In the genomic region with DNA sequence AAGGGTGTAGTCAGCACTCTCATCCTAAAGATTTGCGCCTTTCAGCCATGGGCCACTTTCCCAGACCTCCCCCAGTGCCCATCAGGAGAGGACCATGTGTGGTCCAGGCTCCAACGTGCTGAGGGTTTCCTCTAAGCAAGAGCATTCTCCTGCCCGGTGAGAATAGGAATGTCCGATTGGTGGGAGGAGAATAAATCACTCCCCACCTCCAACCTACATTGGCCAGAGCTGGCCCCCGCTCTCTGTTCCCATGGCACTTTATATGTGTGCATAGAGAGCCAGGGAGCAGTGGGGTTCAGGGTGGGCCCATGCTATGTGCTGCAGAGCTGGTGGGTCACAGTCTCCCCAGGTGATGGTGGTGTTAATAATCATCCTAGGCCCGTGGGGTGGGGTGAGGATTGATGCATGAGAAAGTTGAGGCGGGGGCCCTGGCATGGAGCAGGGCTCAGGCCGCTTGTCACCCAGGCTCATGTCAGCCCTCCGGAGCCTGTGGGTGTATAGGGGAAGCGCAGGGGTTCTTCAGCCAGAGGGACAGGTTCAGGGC, we compare ENCODE assay signal across 1 cellular context.
TF ChIP-seq lines count a peak whose summit lies in the region.

No MANE protein-coding gene starts in this region.

TF ChIP-seq in GM23338, 12 proteins besides CTCF, POLR2A, EP300 and RAD21 (continued from another document):
- TF ChIP-seq, protein P1, sequence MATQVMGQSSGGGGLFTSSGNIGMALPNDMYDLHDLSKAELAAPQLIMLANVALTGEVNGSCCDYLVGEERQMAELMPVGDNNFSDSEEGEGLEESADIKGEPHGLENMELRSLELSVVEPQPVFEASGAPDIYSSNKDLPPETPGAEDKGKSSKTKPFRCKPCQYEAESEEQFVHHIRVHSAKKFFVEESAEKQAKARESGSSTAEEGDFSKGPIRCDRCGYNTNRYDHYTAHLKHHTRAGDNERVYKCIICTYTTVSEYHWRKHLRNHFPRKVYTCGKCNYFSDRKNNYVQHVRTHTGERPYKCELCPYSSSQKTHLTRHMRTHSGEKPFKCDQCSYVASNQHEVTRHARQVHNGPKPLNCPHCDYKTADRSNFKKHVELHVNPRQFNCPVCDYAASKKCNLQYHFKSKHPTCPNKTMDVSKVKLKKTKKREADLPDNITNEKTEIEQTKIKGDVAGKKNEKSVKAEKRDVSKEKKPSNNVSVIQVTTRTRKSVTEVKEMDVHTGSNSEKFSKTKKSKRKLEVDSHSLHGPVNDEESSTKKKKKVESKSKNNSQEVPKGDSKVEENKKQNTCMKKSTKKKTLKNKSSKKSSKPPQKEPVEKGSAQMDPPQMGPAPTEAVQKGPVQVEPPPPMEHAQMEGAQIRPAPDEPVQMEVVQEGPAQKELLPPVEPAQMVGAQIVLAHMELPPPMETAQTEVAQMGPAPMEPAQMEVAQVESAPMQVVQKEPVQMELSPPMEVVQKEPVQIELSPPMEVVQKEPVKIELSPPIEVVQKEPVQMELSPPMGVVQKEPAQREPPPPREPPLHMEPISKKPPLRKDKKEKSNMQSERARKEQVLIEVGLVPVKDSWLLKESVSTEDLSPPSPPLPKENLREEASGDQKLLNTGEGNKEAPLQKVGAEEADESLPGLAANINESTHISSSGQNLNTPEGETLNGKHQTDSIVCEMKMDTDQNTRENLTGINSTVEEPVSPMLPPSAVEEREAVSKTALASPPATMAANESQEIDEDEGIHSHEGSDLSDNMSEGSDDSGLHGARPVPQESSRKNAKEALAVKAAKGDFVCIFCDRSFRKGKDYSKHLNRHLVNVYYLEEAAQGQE (IDR thresholded peaks at IDR 0.05; ENCODE audit: unreplicated experiment) = no peak
- no peak for TF ChIP-seq ZNF331 (CRISPR knock-in tag; IDR thresholded peaks at IDR 0.05; ENCODE audit: low read depth)
